Comparison of ENCODE assay signal across 21 cellular contexts in the genomic region with DNA sequence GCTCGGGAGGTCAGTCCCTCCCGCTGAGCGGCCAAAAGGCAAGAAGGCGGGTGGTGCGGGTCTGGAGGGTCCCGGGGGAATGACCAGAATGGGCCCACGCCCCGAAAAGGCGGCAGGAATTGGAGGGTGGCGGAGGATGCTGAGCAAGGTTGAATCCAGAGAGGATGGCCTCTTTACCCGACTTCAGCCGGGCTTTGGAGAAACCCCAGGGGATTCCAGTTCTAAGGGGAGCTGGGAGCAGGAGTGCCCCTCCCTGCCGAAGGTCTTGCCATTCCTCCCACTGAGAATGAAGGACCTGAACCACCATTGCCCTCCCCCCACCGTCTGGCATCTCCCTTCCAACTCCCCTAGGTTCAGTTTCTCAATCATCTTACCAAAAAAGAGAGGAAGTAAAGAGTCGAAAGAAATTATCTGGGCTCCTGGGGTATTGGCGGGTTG. TPM values are rescaled to one million over a fixed set of nuclear protein-coding genes. Genes with fewer than 3 reads are reported as not detected.
DNase-seq lines count a peak whose midpoint lies in the region; ATAC-seq, FAIRE-seq and TF ChIP-seq lines count a peak whose summit lies in the region.
"Had no signal": no experiment of that assay in that cellular context is flagged by ENCODE, and none has a peak within 500 bp of the region (broad histone marks: within the 10 kb centered on the region; RNA-seq: fewer than 3 reads in every experiment).

No MANE protein-coding gene starts in this region.

- CTCF ChIA-PET in H1 (lab: Charles Lee; ENCODE audit: partially characterized antibody): interaction anchor here (1.0 to 7.3 kb wide), 9 partner anchors 8 to 63 kb away, joined by 3 to 79 read pairs (median 8); no protein-coding TSS in a partner anchor

- H3K27me3 Mint-ChIP-seq in chondrocyte (ENCODE audit: low read depth): peaks cover 67% of the 10 kb centered on the region

- H3K14ac ChIP-seq in H1 (ENCODE audit: insufficient read length) (no peak overlapping the region), trophoblast cell (ENCODE audit: low read length) (no peak overlapping the region)

- no peak overlapping the region for H4K12ac ChIP-seq in trophoblast cell (ENCODE audit: low read depth, low read length)

- H3K27ac Mint-ChIP-seq in chondrocyte (ENCODE audit: unreplicated experiment): no peak overlapping the region
- H3K27ac Mint-ChIP-seq: CD8-positive, alpha-beta memory T cell had no signal

- H3K4me2 ChIP-seq in H1 (ENCODE audit: insufficient read depth in 1 of 2, low read depth in 2 of 2, low read length in 2 of 2): peak overlapping the region; percentile 20 to 21; a peak in 1 of 4 replicates
- no peak overlapping the region for H3K4me2 ChIP-seq in trophoblast cell (ENCODE audit: low read length)
- H3K4me2 ChIP-seq: PC-9 had no signal

- H3K9ac ChIP-seq in HUES6 (ENCODE audit: low read length) (no peak overlapping the region), H1 (replicated peaks in 1 of 4; ENCODE audit: extremely low read depth in 1 of 4, low read depth in 3 of 4, low read length in 3 of 4) (no peak overlapping the region), trophoblast cell (ENCODE audit: low read length) (no peak overlapping the region)

- H3K4ac ChIP-seq in H1 (replicated peaks; ENCODE audit: insufficient read length, low read depth, low read length): no peak overlapping the region
- H3K4ac ChIP-seq in trophoblast cell (ENCODE audit: low read depth, low read length): no peak overlapping the region

- H3K9me3 ChIP-seq in HUES6 (ENCODE audit: control insufficient read depth, insufficient read depth, low read depth, low read length) (no peaks in the 10 kb centered on the region), H1 (ENCODE audit: insufficient read depth in 2 of 2, low read depth in 1 of 2, low read length in 1 of 2) (no peaks in the 10 kb centered on the region), trophoblast cell (ENCODE audit: insufficient read depth, low read depth, low read length) (peaks cover 10% of the 10 kb centered on the region)

- no peak for TF ChIP-seq RAD21 in H1 (IDR thresholded peaks at IDR 0.05 in 1 of 2, conservative IDR thresholded peaks at IDR 0.05 in 1 of 2; ENCODE audit: low read depth in 2 of 2, low read length in 2 of 2)

- peaks cover 7 to 36% of the 10 kb centered on the region in 2 experiments for H4K20me1 ChIP-seq in H1 (replicated peaks in 1 of 2; ENCODE audit: control insufficient read depth in 1 of 2, insufficient read depth in 2 of 2, low read length in 2 of 2)

- H4K91ac ChIP-seq in H1 (replicated peaks; ENCODE audit: insufficient read length, low read length): no peak overlapping the region
- no peak overlapping the region for H4K91ac ChIP-seq in trophoblast cell (ENCODE audit: low read depth, low read length)

- H4K8ac ChIP-seq in H1 (ENCODE audit: extremely low read depth, insufficient read depth, low read length): no peak overlapping the region
- H4K8ac ChIP-seq in trophoblast cell (ENCODE audit: low read depth, low read length): no peak overlapping the region

- H3K27me3 ChIP-seq in HUES6 (ENCODE audit: control insufficient read depth, insufficient read depth, low read length) (peaks cover 100% of the 10 kb centered on the region), H1 (replicated peaks in 1 of 4; ENCODE audit: control insufficient read depth in 3 of 4, extremely low read depth in 1 of 4, insufficient read depth in 3 of 4, low read length in 3 of 4) (peaks cover 98 to 99% (median 99%) of the 10 kb centered on the region in 4 experiments), trophoblast cell (ENCODE audit: insufficient read depth, low read length) (peaks cover 92% of the 10 kb centered on the region)

- H3K56ac ChIP-seq in H1 (replicated peaks; ENCODE audit: insufficient read length, low read depth, low read length): no peak overlapping the region

- DNase-seq in SKM-1 treated with dmso at 0.1 percent for 144 hours (lab: John Stamatoyannopoulos, UW; ENCODE audit: unreplicated experiment): peak; percentile 19
- DNase-seq in SKM-1 (lab: John Stamatoyannopoulos, UW; ENCODE audit: unreplicated experiment): no peak
- DNase-seq in H1 (ENCODE audit: low read depth in 1 of 2, low spot score in 2 of 2): no peak
- peak; percentile 41 for DNase-seq in retina
- DNase-seq in chondrocyte (ENCODE audit: low spot score): no peak
- no peak for DNase-seq in trophoblast cell
- DNase-seq: CD8-positive, alpha-beta memory T cell; DMS79; NCI-H1417 treated with DMSO at 0.1 percent for 48 hours; NCI-H1930; NCI-H2171; NCI-H446; NK-92 treated with Interleukin-12 subunit alpha and Interleukin-12 subunit beta, amount 100 ng/mL, for 24 hours; PC-9 had no signal

- no peak for TF ChIP-seq CTCF in H1 (IDR thresholded peaks at IDR 0.05; ENCODE audit: control extremely low read depth in 1 of 3, insufficient read depth in 1 of 3, low read depth in 1 of 3, low read length in 3 of 3)
- no peak for TF ChIP-seq CTCF in chondrocyte (IDR thresholded peaks at IDR 0.05)

- H3K4me1 ChIP-seq in HUES6 (ENCODE audit: control insufficient read depth, insufficient read depth, low read length) (peaks cover 30% of the 10 kb centered on the region), H1 (replicated peaks in 1 of 4; ENCODE audit: control insufficient read depth in 3 of 4, insufficient read depth in 4 of 4, low read length in 3 of 4) (peaks cover 0 to 28% (median 21%) of the 10 kb centered on the region in 4 experiments; a peak in 6 of 7 replicates), trophoblast cell (ENCODE audit: control insufficient read depth in 1 of 2, insufficient read depth in 2 of 2, low read length in 2 of 2) (peaks cover 11 to 12% of the 10 kb centered on the region in 2 experiments)

- H2BK20ac ChIP-seq in H1 (ENCODE audit: low read length): no peak overlapping the region

- no peak overlapping the region for H4K5ac ChIP-seq in H1 (ENCODE audit: insufficient read length, low read depth, low read length)

- no peaks in the 10 kb centered on the region for H3K36me3 Mint-ChIP-seq in chondrocyte (ENCODE audit: low read depth)
- H3K36me3 Mint-ChIP-seq: CD8-positive, alpha-beta memory T cell had no signal

- no peak for FAIRE-seq in H1 (lab: Jason Lieb, UNC)
- FAIRE-seq: D721Med, GM12878, H54, HTR-8/SVneo had no signal

- H2AK5ac ChIP-seq in H1 (ENCODE audit: low read depth, low read length) (no peak overlapping the region), trophoblast cell (ENCODE audit: low read length) (no peak overlapping the region)

- POLR2A ChIA-PET in H1 (lab: Charles Lee; ENCODE audit: partially characterized antibody): interaction anchor here (1.1 kb wide), 1 partner anchor 16 kb away, joined by 3 read pairs; no protein-coding TSS in a partner anchor

- no peak for ATAC-seq in HG03521 (IDR thresholded peaks at IDR 0.05; ENCODE audit: unreplicated experiment)
- ATAC-seq: GM12878 had no signal

- no peak overlapping the region for H3K4me3 Mint-ChIP-seq in chondrocyte (ENCODE audit: unreplicated experiment)

- H3K23ac ChIP-seq in H1 (ENCODE audit: insufficient read length) (no peak overlapping the region), trophoblast cell (ENCODE audit: low read length) (no peak overlapping the region)

- no peaks in the 10 kb centered on the region for H3K9me3 Mint-ChIP-seq in chondrocyte (ENCODE audit: low read depth)
- H3K9me3 Mint-ChIP-seq: CD8-positive, alpha-beta memory T cell had no signal

- H2BK12ac ChIP-seq in H1 (ENCODE audit: low read depth, low read length) (no peak overlapping the region; the same call in 1 of the 2 replicates), trophoblast cell (ENCODE audit: low read length) (no peak overlapping the region)

- peaks cover 3% of the 10 kb centered on the region for H3K4me1 Mint-ChIP-seq in chondrocyte (ENCODE audit: low read depth)

- H2AFZ ChIP-seq in H1 (ENCODE audit: low read length) (no peak overlapping the region), trophoblast cell (ENCODE audit: insufficient read depth, low read length, poor library complexity) (no peak overlapping the region)
- H2AFZ ChIP-seq: PC-9 had no signal

- no peak for TF ChIP-seq POLR2A in H1 (IDR thresholded peaks at IDR 0.05; ENCODE audit: control extremely low read depth in 1 of 2, low read depth in 2 of 2, low read length in 2 of 2)

- H3K79me1 ChIP-seq in H1 (ENCODE audit: low read depth, low read length): no peaks in the 10 kb centered on the region
- no peaks in the 10 kb centered on the region for H3K79me1 ChIP-seq in trophoblast cell (ENCODE audit: low read length)

- H3K79me2 ChIP-seq in H1 (ENCODE audit: control insufficient read depth in 1 of 2, insufficient read depth in 2 of 2, low read length in 2 of 2) (no peaks in the 10 kb centered on the region), trophoblast cell (ENCODE audit: control insufficient read depth, insufficient read depth, low read length, poor library complexity) (no peaks in the 10 kb centered on the region)

- H3K36me3 ChIP-seq in HUES6 (ENCODE audit: control insufficient read depth, insufficient read depth, low read length): no peaks in the 10 kb centered on the region
- no peaks in the 10 kb centered on the region for H3K36me3 ChIP-seq in H1 (ENCODE audit: control insufficient read depth in 2 of 4, insufficient read depth in 4 of 4, low read length in 3 of 4)
- no peaks in the 10 kb centered on the region for H3K36me3 ChIP-seq in trophoblast cell (ENCODE audit: control insufficient read depth in 1 of 2, insufficient read depth in 2 of 2, low read length in 2 of 2)

- 0 out of 2 replicates have a peak overlapping the region, but pooled peaks have one; percentile 7 for H3K4me3 ChIP-seq in HUES6 (ENCODE audit: low read depth, low read length)
- peak overlapping the region in 1 of 4 experiments; percentile 20; a peak in 1 of 8 replicates for H3K4me3 ChIP-seq in H1 (ENCODE audit: extremely low read depth in 1 of 4, insufficient read depth in 2 of 4, low read depth in 3 of 4, low read length in 4 of 4)
- no peak overlapping the region for H3K4me3 ChIP-seq in trophoblast cell (ENCODE audit: low read depth, low read length)
- H3K4me3 ChIP-seq: GM12878, PC-9 had no signal

- H2BK5ac ChIP-seq in H1 (ENCODE audit: low read depth, low read length): no peak overlapping the region
- no peak overlapping the region for H2BK5ac ChIP-seq in trophoblast cell (ENCODE audit: low read depth, low read length, poor library complexity)

- 7% methylated on average over 16 of the region's 16 CpGs; no CpG with 5 or more reads in 1 of the 2 experiments for WGBS in H1 (ENCODE audit: extremely low coverage in 1 of 2, insufficient coverage in 1 of 2, insufficient read length in 1 of 2, insufficient replicate concordance in 2 of 2, low coverage in 1 of 2, low lambda C conversion rate in 2 of 2, missing lambda C conversion rate in 1 of 2), 2 experiments
- no CpG with 5 or more reads among the region's 16 CpGs for WGBS in trophoblast cell (ENCODE audit: extremely low coverage, insufficient coverage, insufficient read length)

- H2BK120ac ChIP-seq in H1 (replicated peaks; ENCODE audit: low read depth, low read length): no peak overlapping the region
- no peak overlapping the region for H2BK120ac ChIP-seq in trophoblast cell (ENCODE audit: insufficient read depth, low read length, poor library complexity)

- H3K27ac ChIP-seq in HUES6 (ENCODE audit: low read depth, low read length): no peak overlapping the region
- no peak overlapping the region for H3K27ac ChIP-seq in H1 (ENCODE audit: low read depth, low read length)
- H3K27ac ChIP-seq in trophoblast cell (ENCODE audit: low read depth, low read length): no peak overlapping the region
- H3K27ac ChIP-seq: HL-60, PC-9 had no signal

- H3K23me2 ChIP-seq in H1 (ENCODE audit: low read depth, low read length): peaks cover 16% of the 10 kb centered on the region

- no peak overlapping the region for H3K18ac ChIP-seq in H1 (ENCODE audit: extremely low read depth, low read length)
- H3K18ac ChIP-seq in trophoblast cell (ENCODE audit: low read length): no peak overlapping the region

- TF ChIP-seq EP300 in H1 (IDR thresholded peaks at IDR 0.05; ENCODE audit: borderline replicate concordance in 1 of 2, low read depth in 2 of 2, low read length in 2 of 2): no peak

- no peak overlapping the region for H2BK15ac ChIP-seq in H1 (ENCODE audit: low read length)

RNA-seq across cellular contexts. Expression of gene VAX2, which starts 3.6 kb away (rescaled TPM):
- not detected in 2 replicates for total RNA-seq in H1 (2021; fragmentation: NEBNext Ultra II Directional; extraction: Animal tissue kit (Norgen Biotek cat#: 25700))
- not detected in 2 replicates for polyA plus RNA-seq in H1 (2011; rRNA removed)
- polyA plus RNA-seq in H1 (2011; cell fraction: cytosol; rRNA removed): 0.04 TPM
- polyA plus RNA-seq in H1 (2011; cell fraction: nucleus; rRNA removed): 0.14 TPM
- polyA plus RNA-seq in H1 (2012, experiment 1 of 2): not detected in 4 replicates
- not detected for polyA plus RNA-seq in H1 (2012, experiment 2 of 2)
- not detected for polyA plus RNA-seq in H1 (2013, experiment 1 of 2)
- not detected for polyA plus RNA-seq in H1 (2013, experiment 2 of 2)
- polyA minus RNA-seq in H1 (2011; rRNA and poly(A)+ RNA removed): not detected in 2 replicates
- not detected for polyA minus RNA-seq in H1 (2011; cell fraction: cytosol; rRNA and poly(A)+ RNA removed)
- polyA minus RNA-seq in H1 (2011; cell fraction: nucleus; rRNA and poly(A)+ RNA removed): not detected
- total RNA-seq in chondrocyte: 4.5 to 5.1 TPM (median 5.0 TPM) in 3 replicates
- 0.04 TPM in 1 of 2 replicates, not detected in the other for polyA plus RNA-seq in trophoblast cell (2013)
- total RNA-seq: CD8-positive, alpha-beta memory T cell; GM12878; PC-9 had no signal
- polyA plus RNA-seq: CD8-positive, alpha-beta memory T cell; GM12878 had no signal

RNA-seq across cellular contexts. Expression of gene ATP6V1B1, which starts 38.9 kb away (rescaled TPM):
- not detected in 2 replicates for total RNA-seq in H1 (2021; fragmentation: NEBNext Ultra II Directional; extraction: Animal tissue kit (Norgen Biotek cat#: 25700))
- 0.17 TPM in 1 of 2 replicates, not detected in the other for polyA plus RNA-seq in H1 (2011; rRNA removed)
- not detected for polyA plus RNA-seq in H1 (2011; cell fraction: cytosol; rRNA removed)
- 0.31 TPM for polyA plus RNA-seq in H1 (2011; cell fraction: nucleus; rRNA removed)
- 0.18 to 0.19 TPM in 2 of 4 replicates, not detected in the others for polyA plus RNA-seq in H1 (2012, experiment 1 of 2)
- polyA plus RNA-seq in H1 (2012, experiment 2 of 2): not detected
- 0.04 TPM for polyA plus RNA-seq in H1 (2013, experiment 1 of 2)
- polyA plus RNA-seq in H1 (2013, experiment 2 of 2): not detected
- polyA minus RNA-seq in H1 (2011; rRNA and poly(A)+ RNA removed): not detected in 2 replicates
- polyA minus RNA-seq in H1 (2011; cell fraction: cytosol; rRNA and poly(A)+ RNA removed): not detected
- polyA minus RNA-seq in H1 (2011; cell fraction: nucleus; rRNA and poly(A)+ RNA removed): not detected
- 3.7 to 5.0 TPM (median 3.9 TPM) in 3 replicates for total RNA-seq in chondrocyte
- 0.86 and 1.00 TPM in 2 replicates for polyA plus RNA-seq in trophoblast cell (2013)
- total RNA-seq: CD8-positive, alpha-beta memory T cell; GM12878 had no signal
- polyA plus RNA-seq: CD8-positive, alpha-beta memory T cell; GM12878 had no signal

Comparison
In these comparisons a context has a peak if more than half of its experiments do, and no peak if none do; other contexts are left out.
1. DNase-seq: peak in SKM-1 treated with dmso at 0.1 percent for 144 hours (single experiment) and retina (single experiment); none in SKM-1 (single experiment), H1 (0 of 2), chondrocyte (single experiment) and trophoblast cell (0 of 2).